ENCODE assay signal across 8 cellular contexts in genomic region chr1:224432141-224432540, GRCh38. TPM values are rescaled to one million over a fixed set of nuclear protein-coding genes. Genes with fewer than 3 reads are reported as not detected.
A peak's percentile ranks its signal among the peaks of the same experiment; 100 is the strongest.
DNase-seq lines count a peak whose midpoint lies in the region; ATAC-seq, FAIRE-seq and TF ChIP-seq lines count a peak whose summit lies in the region.

No MANE protein-coding gene starts in this region.

- no peak for FAIRE-seq in kidney (lab: Jason Lieb, UNC)

- peak overlapping the region; percentile 89 for H3K4me3 Mint-ChIP-seq in activated T-cell treated with anti-CD3 and anti-CD28 coated beads, Interleukin-2, amount 50 U/mL, for 4 hours
- peak overlapping the region; percentile 95 for H3K4me3 Mint-ChIP-seq in activated naive CD8-positive, alpha-beta T cell treated with anti-CD3 and anti-CD28 coated beads, Interleukin-2, amount 50 U/mL, for 24 hours

- no peak for DNase-seq in activated T-cell treated with anti-CD3 and anti-CD28 coated beads, Interleukin-2, amount 50 U/mL, for 4 hours
- no peak for DNase-seq in activated T-cell treated with anti-CD3 and anti-CD28 coated beads, Interleukin-2, amount 50 U/mL, for 48 hours
- DNase-seq in activated naive CD8-positive, alpha-beta T cell treated with anti-CD3 and anti-CD28 coated beads, Interleukin-2, amount 50 U/mL, for 24 hours, result no peak
- DNase-seq in kidney (no peak), NCI-H146 treated with DMSO at 0.1 percent for 48 hours (lab: John Stamatoyannopoulos, UW; ENCODE audit: unreplicated experiment) (no peak), NCI-H345 (lab: John Stamatoyannopoulos, UW) (no peak)

- no peaks in the 10 kb centered on the region for H3K9me3 Mint-ChIP-seq in activated T-cell treated with anti-CD3 and anti-CD28 coated beads, Interleukin-2, amount 50 U/mL, for 4 hours
- no peaks in the 10 kb centered on the region for H3K9me3 Mint-ChIP-seq in activated naive CD8-positive, alpha-beta T cell treated with anti-CD3 and anti-CD28 coated beads, Interleukin-2, amount 50 U/mL, for 24 hours

- H3K36me3 ChIP-seq in kidney (ENCODE audit: control insufficient read depth in 1 of 2, insufficient read depth in 2 of 2, low read length in 2 of 2), result peaks cover 0 to 5% of the 10 kb centered on the region in 2 donors
- peaks cover 9% of the 10 kb centered on the region for H3K36me3 ChIP-seq in thymus (ENCODE audit: control insufficient read depth, insufficient read depth)

- no peak for ATAC-seq in activated T-cell treated with anti-CD3 and anti-CD28 coated beads, Interleukin-2, amount 50 U/mL, for 4 hours
- no peak for ATAC-seq in activated naive CD8-positive, alpha-beta T cell treated with anti-CD3 and anti-CD28 coated beads, Interleukin-2, amount 50 U/mL, for 24 hours
- ATAC-seq in GM21737 (IDR thresholded peaks at IDR 0.05; ENCODE audit: unreplicated experiment), result no peak

- H3K4me1 ChIP-seq in kidney (ENCODE audit: control insufficient read depth in 1 of 2, insufficient read depth in 1 of 2, low read depth in 1 of 2, low read length in 2 of 2), result peaks cover 17 to 22% of the 10 kb centered on the region in 2 donors
- peaks cover 12% of the 10 kb centered on the region for H3K4me1 ChIP-seq in thymus (ENCODE audit: control insufficient read depth, insufficient read depth, low read length)

- H3K27ac Mint-ChIP-seq in activated naive CD8-positive, alpha-beta T cell treated with anti-CD3 and anti-CD28 coated beads, Interleukin-2, amount 50 U/mL, for 24 hours, result peak overlapping the region; percentile 88

- intact Hi-C loops in kidney (cut with DNase I), result no loop called here

- peak overlapping the region; percentile 77 to 90 for H3K4me3 ChIP-seq in kidney (ENCODE audit: low read length in 2 of 2)
- peak overlapping the region; percentile 64 for H3K4me3 ChIP-seq in thymus (ENCODE audit: low read length)

- H3K27ac ChIP-seq in kidney (ENCODE audit: low read depth in 2 of 2, low read length in 2 of 2) (peak overlapping the region; percentile 5 to 96), thymus (ENCODE audit: low read depth) (no peak overlapping the region)

- H3K9me3 ChIP-seq in kidney (ENCODE audit: control insufficient read depth in 1 of 2, low read length in 2 of 2) (no peaks in the 10 kb centered on the region), thymus (ENCODE audit: control insufficient read depth) (no peaks in the 10 kb centered on the region)

- H3K27me3 ChIP-seq in thymus (ENCODE audit: control insufficient read depth, insufficient read depth), result no peaks in the 10 kb centered on the region

- H3K9ac ChIP-seq in kidney (ENCODE audit: low read length in 2 of 2), result peak overlapping the region in 1 of 2 donors; percentile 88

- H3K36me3 Mint-ChIP-seq in activated T-cell treated with anti-CD3 and anti-CD28 coated beads, Interleukin-2, amount 50 U/mL, for 4 hours (ENCODE audit: insufficient read depth), result peaks cover 19% of the 10 kb centered on the region
- H3K36me3 Mint-ChIP-seq in activated naive CD8-positive, alpha-beta T cell treated with anti-CD3 and anti-CD28 coated beads, Interleukin-2, amount 50 U/mL, for 24 hours (ENCODE audit: low read depth), result peaks cover 35% of the 10 kb centered on the region

- peaks cover 61% of the 10 kb centered on the region for H3K4me1 Mint-ChIP-seq in activated T-cell treated with anti-CD3 and anti-CD28 coated beads, Interleukin-2, amount 50 U/mL, for 4 hours (ENCODE audit: low read depth)
- H3K4me1 Mint-ChIP-seq in activated naive CD8-positive, alpha-beta T cell treated with anti-CD3 and anti-CD28 coated beads, Interleukin-2, amount 50 U/mL, for 24 hours, result peaks cover 73% of the 10 kb centered on the region

- TF ChIP-seq CTCF in kidney (IDR thresholded peaks at IDR 0.05; ENCODE audit: borderline replicate concordance, extremely low read depth, insufficient read depth), result no peak

- H3K27me3 Mint-ChIP-seq in activated T-cell treated with anti-CD3 and anti-CD28 coated beads, Interleukin-2, amount 50 U/mL, for 4 hours (ENCODE audit: low read depth), result no peaks in the 10 kb centered on the region
- H3K27me3 Mint-ChIP-seq in activated naive CD8-positive, alpha-beta T cell treated with anti-CD3 and anti-CD28 coated beads, Interleukin-2, amount 50 U/mL, for 24 hours, result no peaks in the 10 kb centered on the region

- 54% methylated on average over 2 of the region's 2 CpGs for WGBS in thymus

RNA-seq across cellular contexts. Expression of gene WDR26, which starts 2.5 kb away (rescaled TPM):
- total RNA-seq in activated T-cell treated with anti-CD3 and anti-CD28 coated beads, Interleukin-2, amount 50 U/mL, for 4 hours, result 10 to 100 TPM; 48.9 to 58.6 (median 53.6) TPM
- total RNA-seq in kidney, result 77.5 TPM
- polyA plus RNA-seq in kidney (ENCODE audit: insufficient read depth, low read depth, low replicate concordance) (23.9 TPM), thymus (62.3 TPM)
